Comparison of ENCODE assay signal across 9 cellular contexts in the genomic region with DNA sequence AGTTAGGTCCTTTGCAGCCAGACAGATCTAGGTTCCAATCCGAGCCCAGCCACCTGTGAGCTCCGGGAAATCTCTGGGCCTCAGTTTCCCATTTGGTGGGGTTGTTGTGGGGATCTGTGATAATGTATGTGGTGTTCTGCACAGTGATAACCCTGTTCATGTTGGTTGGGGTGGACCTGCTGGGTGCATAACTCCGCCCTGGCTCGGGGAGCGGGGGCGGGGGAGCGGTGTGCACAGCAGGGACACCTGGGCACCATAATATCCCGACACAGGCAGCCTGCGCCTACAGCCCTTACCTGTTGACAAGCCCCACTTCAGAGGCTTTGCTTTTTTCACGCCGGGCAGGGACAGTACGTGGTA. TPM values are rescaled to one million over a fixed set of nuclear protein-coding genes. Genes with fewer than 3 reads are reported as not detected.
DNase-seq lines count a peak whose midpoint lies in the region; ATAC-seq, FAIRE-seq and TF ChIP-seq lines count a peak whose summit lies in the region.
"Had no signal": no experiment of that assay in that cellular context is flagged by ENCODE, and none has a peak within 500 bp of the region (broad histone marks: within the 10 kb centered on the region; RNA-seq: fewer than 3 reads in every experiment).

No MANE protein-coding gene starts in this region.

- H3K4me1 ChIP-seq in mucosa of descending colon (ENCODE audit: low read depth) (peaks cover 14% of the 10 kb centered on the region), tibial nerve (peaks cover 0 to 16% (median 11%) of the 10 kb centered on the region in 4 donors)

- ATAC-seq in mucosa of descending colon (peak; percentile 73), GM19395 (IDR thresholded peaks at IDR 0.05; ENCODE audit: unreplicated experiment) (no peak), GM18867 (IDR thresholded peaks at IDR 0.05; ENCODE audit: unreplicated experiment) (no peak)

- H3K9me3 ChIP-seq in mucosa of descending colon (peaks cover 6% of the 10 kb centered on the region), tibial nerve (peaks cover 0 to 9% (median 0%) of the 10 kb centered on the region in 4 donors)

- WGBS in tibial nerve, 2 donors = 46 to 58% methylated on average over 12 of the region's 12 CpGs

- no peak overlapping the region for H3K27ac ChIP-seq in tibial nerve
- H3K27ac ChIP-seq: skin epidermis had no signal

- H3K4me3 ChIP-seq in AG04449 (ENCODE audit: low read depth, low read length) (peak overlapping the region; percentile 42; the same call in 1 of the 2 replicates), bronchial epithelial cell (ENCODE audit: low read depth, low read length) (peak overlapping the region; percentile 26), mucosa of descending colon (no peak overlapping the region), tibial nerve (peak overlapping the region in 2 of 4 donors; percentile 34 to 47)

- no peak for DNase-seq in AG04449 (ENCODE audit: low read depth, low spot score)
- peak; percentile 21 for DNase-seq in HT-29 (ENCODE audit: low spot score)
- no peak for DNase-seq in bronchial epithelial cell (ENCODE audit: low read depth)
- peak in 1 of 3 donors; percentile 46 for DNase-seq in mucosa of descending colon
- DNase-seq in tibial nerve (ENCODE audit: low spot score in 2 of 2) = no peak
- no peak for DNase-seq in H4 (ENCODE audit: low spot score)

- no peak for TF ChIP-seq EP300 in tibial nerve (IDR thresholded peaks at IDR 0.05)

- CTCF ChIA-PET in AG04449 (lab: Yijun Ruan, JAX) = interaction anchor here (0.6 to 3.2 kb wide), 14 partner anchors 8 to 430 kb away, joined by 3 to 34 read pairs (median 4); no protein-coding TSS in a partner anchor

- FAIRE-seq in bronchial epithelial cell (lab: Jason Lieb, UNC) = peak; percentile 47

- POLR2A ChIA-PET in AG04449 (lab: Yijun Ruan, JAX) = interaction anchor here (1.0 kb wide), 1 partner anchor 11 kb away, joined by 4 read pairs; no protein-coding TSS in a partner anchor

- intact Hi-C loops in mucosa of descending colon (cut with DNase I, micrococcal nuclease) = loop anchor here in 1 of 2 donors (10.0 kb wide), 1 partner anchor 305 kb away; a partner anchor contains a TSS

- TF ChIP-seq POLR2A in tibial nerve (IDR thresholded peaks at IDR 0.05) = no peak

- H3K36me3 ChIP-seq in bronchial epithelial cell (ENCODE audit: control insufficient read depth, insufficient read depth, low read length) = no peaks in the 10 kb centered on the region
- H3K36me3 ChIP-seq in mucosa of descending colon (ENCODE audit: low read depth) = no peaks in the 10 kb centered on the region
- H3K36me3 ChIP-seq in tibial nerve = no peaks in the 10 kb centered on the region

- TF ChIP-seq CTCF in AG04449 (IDR thresholded peaks at IDR 0.05; ENCODE audit: insufficient read depth, low read length, missing control alignments) (no peak), bronchial epithelial cell (IDR thresholded peaks at IDR 0.05; ENCODE audit: insufficient read depth, low read length, severe bottlenecking) (no peak), mucosa of descending colon (IDR thresholded peaks at IDR 0.05) (no peak), tibial nerve (IDR thresholded peaks at IDR 0.05) (no peak)

- H3K27me3 ChIP-seq in bronchial epithelial cell (ENCODE audit: control insufficient read depth, insufficient read depth, low read length) = no peaks in the 10 kb centered on the region
- peaks cover 0 to 42% of the 10 kb centered on the region in 2 donors for H3K27me3 ChIP-seq in tibial nerve

RNA-seq across cellular contexts. Expression of a gene that starts 48.0 kb away (rescaled TPM):
- total RNA-seq in HT-29 (2014; rRNA removed; shearing (Covaris generic)) = 23.4 and 24.4 TPM in 2 replicates
- total RNA-seq in bronchial epithelial cell = 3.4 and 6.0 TPM in 2 replicates
- total RNA-seq in mucosa of descending colon = 100 to 1,000 TPM in 1 of 3 donors, 10 to 100 TPM in 2; 54.7 to 122 (median 62.2) TPM
- total RNA-seq in tibial nerve = 10 to 100 TPM in 2 of 4 donors, 1 to 10 TPM in 2; 7.5 to 13.8 (median 10.2) TPM
- total RNA-seq in H4 (2014; rRNA removed; shearing (Covaris generic)) = 1.5 and 1.6 TPM in 2 replicates
